ENCODE assay signal across 12 cellular contexts in genomic region chr17:72502111-72502939, GRCh38.
A peak's percentile ranks its signal among the peaks of the same experiment; 100 is the strongest.
DNase-seq lines count a peak whose midpoint lies in the region; ATAC-seq and TF ChIP-seq lines count a peak whose summit lies in the region.
"Had no signal": no experiment of that assay in that cellular context is flagged by ENCODE, and none has a peak within 500 bp of the region (broad histone marks: within the 10 kb centered on the region; RNA-seq: fewer than 3 reads in every experiment).

No MANE protein-coding gene starts in this region.

- H3K9ac ChIP-seq in mucosa of rectum (ENCODE audit: low read depth in 1 of 2, low read length in 2 of 2) = peak overlapping the region in 1 of 2 donors; percentile 63

- POLR2A ChIA-PET in Panc1 (lab: Charles Lee) = interaction anchor here (0.5 to 0.7 kb wide), 2 partner anchors 17 to 241 kb away, joined by 4 to 15 read pairs; no protein-coding TSS in a partner anchor

- CTCF ChIA-PET in Panc1 (lab: Charles Lee) = interaction anchor here (0.6 kb wide), 2 partner anchors 17 to 18 kb away, joined by 3 read pairs; no protein-coding TSS in a partner anchor

- peaks cover 0 to 6% of the 10 kb centered on the region in 2 donors for H3K9me3 Mint-ChIP-seq in activated T-cell treated with anti-CD3 and anti-CD28 coated beads, Interleukin-2, amount 50 U/mL, for 72 hours

- H3K27ac ChIP-seq in Panc1 (ENCODE audit: low read length) = peak overlapping the region; percentile 98
- H3K27ac ChIP-seq in mucosa of rectum (ENCODE audit: low read depth in 2 of 2, low read length in 2 of 2) = peak overlapping the region; percentile 48 to 81

- TF ChIP-seq CTCF in Panc1 (IDR thresholded peaks at IDR 0.05) (no peak), fibroblast of pulmonary artery (IDR thresholded peaks at IDR 0.05; ENCODE audit: low read length, missing control alignments) (no peak)

- peak overlapping the region; percentile 23 to 51 for H3K4me3 ChIP-seq in Panc1 (ENCODE audit: low read depth in 2 of 2, low read length in 2 of 2)
- H3K4me3 ChIP-seq in fibroblast of pulmonary artery (replicated peaks; ENCODE audit: low read depth, low read length) = no peak overlapping the region
- no peak overlapping the region for H3K4me3 ChIP-seq in mucosa of rectum (ENCODE audit: low read length in 2 of 2)

- H3K36me3 ChIP-seq in Panc1 (ENCODE audit: control insufficient read depth, insufficient read depth, low read length) (no peaks in the 10 kb centered on the region), mucosa of rectum (ENCODE audit: control insufficient read depth in 2 of 2, insufficient read depth in 2 of 2, low read length in 2 of 2) (no peaks in the 10 kb centered on the region)
- H3K36me3 ChIP-seq: BE2C had no signal

- in situ Hi-C loops in Panc1 (cut with HindIII; ENCODE audit: low pct_unique_long_range_greater_than_20kb, low sequenced_read_pairs) = no loop called here

- no peaks in the 10 kb centered on the region for H3K36me3 Mint-ChIP-seq in activated T-cell treated with anti-CD3 and anti-CD28 coated beads, Interleukin-2, amount 50 U/mL, for 72 hours (ENCODE audit: insufficient read depth in 2 of 2)
- H3K36me3 Mint-ChIP-seq: naive thymus-derived CD8-positive, alpha-beta T cell had no signal

- no TSS peak for BruUV-seq in Panc1 (replicated peaks; lab: Mats Ljungman, UMichigan)

- ATAC-seq in Panc1 (peak; percentile 52), GM21367 (IDR thresholded peaks at IDR 0.05; ENCODE audit: unreplicated experiment) (no peak), HG02970 (IDR thresholded peaks at IDR 0.05; ENCODE audit: low FRiP score, unreplicated experiment) (no peak)
- no peak for ATAC-seq in activated T-cell treated with anti-CD3 and anti-CD28 coated beads, Interleukin-2, amount 50 U/mL, for 72 hours (replicated peaks in 1 of 2)
- ATAC-seq: naive thymus-derived CD8-positive, alpha-beta T cell had no signal

- no peaks in the 10 kb centered on the region for H3K27me3 ChIP-seq in Panc1 (ENCODE audit: control insufficient read depth, insufficient read depth, low read length)
- H3K27me3 ChIP-seq in mucosa of rectum (ENCODE audit: control insufficient read depth in 2 of 2, insufficient read depth in 2 of 2, low read length in 2 of 2) = no peaks in the 10 kb centered on the region
- H3K27me3 ChIP-seq: BE2C had no signal

- H3K27me3 Mint-ChIP-seq in activated T-cell treated with anti-CD3 and anti-CD28 coated beads, Interleukin-2, amount 50 U/mL, for 72 hours (ENCODE audit: low read depth) = peaks cover 14% of the 10 kb centered on the region

- H3K4me1 Mint-ChIP-seq in activated T-cell treated with anti-CD3 and anti-CD28 coated beads, Interleukin-2, amount 50 U/mL, for 72 hours (ENCODE audit: low read depth) = no peaks in the 10 kb centered on the region
- H3K4me1 Mint-ChIP-seq: naive thymus-derived CD8-positive, alpha-beta T cell had no signal

- peaks cover 76% of the 10 kb centered on the region for H3K4me1 ChIP-seq in Panc1 (ENCODE audit: control insufficient read depth, insufficient read depth, low read length)
- H3K4me1 ChIP-seq in mucosa of rectum (ENCODE audit: control insufficient read depth in 2 of 2, insufficient read depth in 2 of 2, low read length in 2 of 2) = peaks cover 10 to 20% of the 10 kb centered on the region in 2 donors
- H3K4me1 ChIP-seq: BE2C had no signal

- intact Hi-C loops in Panc1 (cut with micrococcal nuclease; ENCODE audit: unreplicated experiment) = no loop called here

- no peak overlapping the region for H3K4me3 Mint-ChIP-seq in activated T-cell treated with anti-CD3 and anti-CD28 coated beads, Interleukin-2, amount 50 U/mL, for 72 hours
- H3K4me3 Mint-ChIP-seq: naive thymus-derived CD8-positive, alpha-beta T cell had no signal

- DNase-seq in AG08396 (ENCODE audit: low spot score) = peak; percentile 29
- DNase-seq in Panc1 (ENCODE audit: low read depth, low spot score) = no peak
- peak; percentile 62 for DNase-seq in fibroblast of pulmonary artery (ENCODE audit: low read depth)
- no peak for DNase-seq in activated T-cell treated with anti-CD3 and anti-CD28 coated beads, Interleukin-2, amount 50 U/mL, for 72 hours
- DNase-seq in activated CD4-positive, alpha-beta T cell treated with anti-CD3 and anti-CD28 coated beads, Interleukin-2, amount 50 U/mL, for 4 hours = no peak
- DNase-seq: activated naive CD4-positive, alpha-beta T cell treated with anti-CD3 and anti-CD28 coated beads, Interleukin-2, amount 50 U/mL, for 16 hours; BE2C; erythroblast; naive thymus-derived CD8-positive, alpha-beta T cell had no signal

- H3K9me3 ChIP-seq in Panc1 (ENCODE audit: control insufficient read depth, insufficient read depth, low read depth, low read length) = no peaks in the 10 kb centered on the region
- H3K9me3 ChIP-seq in mucosa of rectum (ENCODE audit: control insufficient read depth in 2 of 2, low read length in 2 of 2) = no peaks in the 10 kb centered on the region
- H3K9me3 ChIP-seq: BE2C had no signal

- no peak overlapping the region for H3K27ac Mint-ChIP-seq in activated T-cell treated with anti-CD3 and anti-CD28 coated beads, Interleukin-2, amount 50 U/mL, for 72 hours

Comparison
In these comparisons a context has a peak if more than half of its experiments do, and no peak if none do; other contexts are left out.
1. DNase-seq: peak in AG08396 (single experiment) and fibroblast of pulmonary artery (single experiment); none in Panc1 (single experiment), activated T-cell treated with anti-CD3 and anti-CD28 coated beads, Interleukin-2, amount 50 U/mL, for 72 hours (0 of 2) and activated CD4-positive, alpha-beta T cell treated with anti-CD3 and anti-CD28 coated beads, Interleukin-2, amount 50 U/mL, for 4 hours (0 of 2).
2. H3K4me3 ChIP-seq: peak in Panc1 (2 of 2); none in fibroblast of pulmonary artery (single experiment) and mucosa of rectum (0 of 2).